In genomic region chr10:60148266-60148840, GRCh38 we compare ENCODE assay signal across 11 cellular contexts.
DNase-seq lines count a peak whose midpoint lies in the region; ATAC-seq and TF ChIP-seq lines count a peak whose summit lies in the region.
"Had no signal": no experiment of that assay in that cellular context is flagged by ENCODE, and none has a peak within 500 bp of the region (broad histone marks: within the 10 kb centered on the region; RNA-seq: fewer than 3 reads in every experiment).

No MANE protein-coding gene starts in this region.

- no peaks in the 10 kb centered on the region for H3K9me3 ChIP-seq in mucosa of descending colon

- ATAC-seq in mucosa of descending colon (peak; percentile 84), GM21528 (IDR thresholded peaks at IDR 0.05; ENCODE audit: low FRiP score, unreplicated experiment) (no peak), HG03565 (IDR thresholded peaks at IDR 0.05; ENCODE audit: unreplicated experiment) (no peak)
- ATAC-seq: activated CD8-positive, alpha-beta T cell treated with anti-CD3 and anti-CD28 coated beads for 36 hours had no signal

- no peak for TF ChIP-seq CTCF in mucosa of descending colon (IDR thresholded peaks at IDR 0.05)

- H3K4me3 ChIP-seq in mucosa of descending colon, result no peak overlapping the region

- peaks cover 16% of the 10 kb centered on the region for H3K4me1 ChIP-seq in mucosa of descending colon (ENCODE audit: low read depth)

- no peaks in the 10 kb centered on the region for H3K36me3 ChIP-seq in mucosa of descending colon (ENCODE audit: low read depth)

- intact Hi-C loops in mucosa of descending colon (cut with DNase I, micrococcal nuclease), result no loop called here

- DNase-seq in AG08395 (ENCODE audit: low spot score), result peak; percentile 35
- DNase-seq in LHCN-M2 (ENCODE audit: low read depth), result peak; percentile 86
- peak; percentile 61 for DNase-seq in dedifferentiated amniotic fluid mesenchymal stem cell (ENCODE audit: extremely low spot score)
- peak in 1 of 3 donors; percentile 82 for DNase-seq in mucosa of descending colon
- DNase-seq in SIG-M5 treated with dmso at 0.1 percent for 504 hours (lab: John Stamatoyannopoulos, UW; ENCODE audit: unreplicated experiment), result no peak
- no peak for DNase-seq in stimulated activated CD4-positive, alpha-beta T cell treated with anti-CD3 and anti-CD28 coated beads, Interleukin-2, amount 100 ng/mL, for 24 hours
- DNase-seq: activated CD8-positive, alpha-beta T cell treated with anti-CD3 and anti-CD28 coated beads for 36 hours; NCI-H1048; SHP77 had no signal

Comparison
In these comparisons a context has a peak if more than half of its experiments do, and no peak if none do; other contexts are left out.
1. DNase-seq: peak in AG08395 (single experiment), LHCN-M2 (single experiment) and dedifferentiated amniotic fluid mesenchymal stem cell (single experiment); none in SIG-M5 treated with dmso at 0.1 percent for 504 hours (single experiment) and stimulated activated CD4-positive, alpha-beta T cell treated with anti-CD3 and anti-CD28 coated beads, Interleukin-2, amount 100 ng/mL, for 24 hours (0 of 2).